Comparison of ENCODE assay signal across 24 cellular contexts in the genomic region with DNA sequence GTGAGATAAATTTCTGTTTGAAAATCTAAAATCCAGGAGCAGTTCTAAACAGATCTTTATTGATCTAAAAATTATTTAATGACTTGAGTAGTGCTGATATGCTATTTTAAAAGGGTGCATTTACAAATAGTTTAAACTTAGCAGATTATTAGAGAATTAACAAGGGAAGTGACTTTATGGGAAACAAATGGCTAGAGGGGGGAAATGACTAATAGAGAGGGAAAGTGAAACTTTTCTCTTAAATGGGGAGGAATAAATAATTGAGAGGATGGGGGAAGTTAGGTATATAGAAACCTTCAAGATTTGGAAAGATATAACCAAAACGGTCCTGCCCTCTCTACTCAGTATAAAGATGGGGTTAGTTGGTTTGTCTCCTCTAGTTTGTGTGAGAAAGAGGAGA.
"Had no signal": no experiment of that assay in that cellular context is flagged by ENCODE, and none has a peak within 500 bp of the region (broad histone marks: within the 10 kb centered on the region; RNA-seq: fewer than 3 reads in every experiment).

No MANE protein-coding gene starts in this region.

- ATAC-seq: heart right ventricle; mucosa of descending colon; naive thymus-derived CD4-positive, alpha-beta T cell; right cardiac atrium; sciatic nerve; stimulated activated naive B cell treated with anti-CD40 and anti-IgM and Interleukin-4, amounts not matched to agents 10 μg/mL and 1 μg/mL and 100 μg/mL, for 72 hours; stimulated activated naive CD8-positive, alpha-beta T cell treated with anti-CD3 and anti-CD28 coated beads, Interleukin-15, Interleukin-2, amounts not matched to agents 100 U/mL and 50 U/mL, for 24 hours had no signal

- H3K4me3 Mint-ChIP-seq: memory B cell; naive thymus-derived CD4-positive, alpha-beta T cell; nephron progenitor cell; neural progenitor cell; stimulated activated naive B cell treated with anti-CD40 and anti-IgM and Interleukin-4, amounts not matched to agents 10 μg/mL and 1 μg/mL and 100 μg/mL, for 72 hours had no signal

- H3K9me3 Mint-ChIP-seq: nephron progenitor cell, neural progenitor cell had no signal

- DNase-seq: heart right ventricle; islet precursor cell; left ventricle myocardium inferior; midbrain; mucosa of descending colon; naive thymus-derived CD4-positive, alpha-beta T cell; nephron progenitor cell; occipital lobe; ovary; retina; right cardiac atrium; stimulated activated CD4-positive, alpha-beta T cell treated with anti-CD3 and anti-CD28 coated beads, Interleukin-12 subunit alpha, Interleukin-12 subunit beta, amount 100 ng/mL, for 4 hours; stimulated activated CD4-positive, alpha-beta T cell treated with anti-CD3 and anti-CD28 coated beads, Interleukin-15, amount 100 ng/mL, for 24 hours; stimulated activated CD4-positive, alpha-beta T cell treated with anti-CD3 and anti-CD28 coated beads, Interleukin-2, amount 100 ng/mL, for 24 hours; stimulated activated CD4-positive, alpha-beta T cell treated with anti-CD3 and anti-CD28 coated beads, Interleukin-4, amount 100 ng/mL, for 1 hour; stimulated activated naive B cell treated with anti-CD40 and anti-IgM and Interleukin-4, amounts not matched to agents 10 μg/mL and 1 μg/mL and 100 μg/mL, for 72 hours; stimulated activated naive CD8-positive, alpha-beta T cell treated with anti-CD3 and anti-CD28 coated beads, Interleukin-15, Interleukin-2, amounts not matched to agents 100 U/mL and 50 U/mL, for 24 hours; stomach; tibial artery; trophoblast cell; uterus had no signal

- H3K4me1 Mint-ChIP-seq: nephron progenitor cell, neural progenitor cell had no signal

- H3K36me3 Mint-ChIP-seq: neural progenitor cell had no signal

- H3K27ac Mint-ChIP-seq: memory B cell; naive thymus-derived CD4-positive, alpha-beta T cell; nephron progenitor cell; neural progenitor cell; stimulated activated naive B cell treated with anti-CD40 and anti-IgM and Interleukin-4, amounts not matched to agents 10 μg/mL and 1 μg/mL and 100 μg/mL, for 72 hours had no signal
